ENCODE assay signal across 11 cellular contexts in the genomic region with DNA sequence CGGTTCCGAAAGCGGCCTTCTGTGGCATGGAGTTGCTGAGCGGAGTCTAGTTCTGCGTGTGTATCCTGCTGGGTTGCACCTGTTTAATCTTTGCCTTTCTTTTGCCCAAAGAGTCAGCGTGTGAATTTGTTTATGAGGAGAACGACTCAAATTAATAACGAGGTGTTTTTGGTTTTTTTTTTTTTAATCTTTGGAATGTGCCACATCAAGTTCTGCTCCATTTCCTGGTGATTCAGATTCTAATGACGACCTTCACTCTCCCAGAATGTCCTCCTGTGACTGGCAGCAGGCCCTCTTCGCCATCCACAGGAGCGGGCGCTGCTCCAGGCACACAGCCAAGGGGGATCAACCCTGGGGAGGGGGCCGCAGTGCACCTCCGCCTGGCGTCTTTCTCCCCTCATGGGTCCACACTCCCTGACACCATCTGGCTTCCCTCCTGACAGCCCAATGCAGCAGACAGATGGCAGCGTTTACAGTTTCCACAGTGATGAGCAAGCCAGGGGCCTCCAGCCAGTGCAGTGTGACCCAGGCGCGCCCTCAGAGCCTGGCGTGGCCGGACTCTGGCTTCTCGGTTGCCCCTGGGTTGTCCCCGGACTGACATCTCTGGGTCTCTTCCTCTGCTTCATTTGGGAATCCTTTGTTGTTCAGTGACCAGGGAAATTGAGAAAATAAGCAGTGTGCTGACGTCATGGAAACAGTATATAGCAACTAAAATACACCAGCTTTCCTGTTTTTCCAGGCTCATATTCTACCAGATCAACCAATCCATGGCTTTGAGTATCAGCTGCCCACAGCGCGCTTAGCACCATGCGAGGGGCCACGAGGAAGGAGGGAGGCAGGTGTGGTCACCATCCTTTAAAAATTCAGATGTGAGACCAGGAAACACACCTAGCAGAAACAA. TPM values are rescaled to one million over a fixed set of nuclear protein-coding genes. Genes with fewer than 3 reads are reported as not detected.
A peak's percentile ranks its signal among the peaks of the same experiment; 100 is the strongest.
DNase-seq lines count a peak whose midpoint lies in the region; ATAC-seq and TF ChIP-seq lines count a peak whose summit lies in the region.
"Had no signal": no experiment of that assay in that cellular context is flagged by ENCODE, and none has a peak within 500 bp of the region (broad histone marks: within the 10 kb centered on the region; RNA-seq: fewer than 3 reads in every experiment).

No MANE protein-coding gene starts in this region.

- H3K27me3 ChIP-seq in IMR-90 (ENCODE audit: control insufficient read depth, insufficient read depth, low read length) (peaks cover 7% of the 10 kb centered on the region), trophoblast cell (ENCODE audit: insufficient read depth, low read length) (no peaks in the 10 kb centered on the region)
- peaks cover 10% of the 10 kb centered on the region for H3K27me3 ChIP-seq in CD4-positive, alpha-beta memory T cell (ENCODE audit: insufficient read depth, low read length)

- H4K12ac ChIP-seq in trophoblast cell (ENCODE audit: low read depth, low read length), result no peak overlapping the region

- H4K91ac ChIP-seq in IMR-90 (ENCODE audit: insufficient read depth, low read depth, low read length), result no peak overlapping the region
- H4K91ac ChIP-seq in trophoblast cell (ENCODE audit: low read depth, low read length), result peak overlapping the region; percentile 86

- H3K27ac Mint-ChIP-seq in CD4-positive, alpha-beta memory T cell, result no peak overlapping the region
- H3K27ac Mint-ChIP-seq: activated naive CD4-positive, alpha-beta T cell treated with anti-CD3 and anti-CD28 coated beads for 36 hours had no signal

- no peak overlapping the region for H3K27ac ChIP-seq in IMR-90 (ENCODE audit: insufficient read depth, low read length)
- no peak overlapping the region for H3K27ac ChIP-seq in trophoblast cell (ENCODE audit: low read depth, low read length)
- no peak overlapping the region for H3K27ac ChIP-seq in CD4-positive, alpha-beta memory T cell (ENCODE audit: low read depth, low read length)

- 68% methylated on average over 3 of the region's 27 CpGs; no CpG with 5 or more reads in 1 of the 2 experiments for WGBS in IMR-90 (ENCODE audit: extremely low coverage in 2 of 2, insufficient read length in 1 of 2), 2 experiments
- WGBS in trophoblast cell (ENCODE audit: extremely low coverage, insufficient coverage, insufficient read length), result no CpG with 5 or more reads among the region's 27 CpGs

- ATAC-seq in IMR-90 (ENCODE audit: low read depth) (0 out of 2 replicates have a peak, but pooled peaks have one; percentile 32), GM21737 (IDR thresholded peaks at IDR 0.05; ENCODE audit: unreplicated experiment) (no peak)

- no peak overlapping the region for H4K5ac ChIP-seq in IMR-90 (ENCODE audit: low read depth, low read length)

- no peak overlapping the region for H3K9ac ChIP-seq in IMR-90 (ENCODE audit: low read depth, low read length)
- no peak overlapping the region for H3K9ac ChIP-seq in trophoblast cell (ENCODE audit: low read length)

- peaks cover 32 to 50% of the 10 kb centered on the region in 2 donors for H3K27me3 Mint-ChIP-seq in CD4-positive, alpha-beta memory T cell

- dilution Hi-C loops in IMR-90 (cut with HindIII; ENCODE audit: low sequenced_read_pairs, unreplicated experiment), result no loop called here

- H3K4me1 Mint-ChIP-seq in CD4-positive, alpha-beta memory T cell, result peaks cover 5 to 14% (median 6%) of the 10 kb centered on the region in 4 donors

- H3K36me3 Mint-ChIP-seq in CD4-positive, alpha-beta memory T cell, result no peaks in the 10 kb centered on the region

- no peak overlapping the region for H3K4me2 ChIP-seq in IMR-90 (ENCODE audit: low read depth, low read length)
- no peak overlapping the region for H3K4me2 ChIP-seq in trophoblast cell (ENCODE audit: low read length)

- no peak overlapping the region for H2AK9ac ChIP-seq in IMR-90 (replicated peaks; ENCODE audit: low read depth, low read length, poor library complexity)

- POLR2A ChIA-PET in IMR-90 (lab: Charles Lee; ENCODE audit: unreplicated experiment), result no interaction called here
- POLR2A ChIA-PET in CD4-positive, alpha-beta memory T cell (lab: Charles Lee; ENCODE audit: partially characterized antibody), result no interaction called here

- H3K23ac ChIP-seq in IMR-90 (ENCODE audit: low read depth, low read length) (no peak overlapping the region), trophoblast cell (ENCODE audit: low read length) (no peak overlapping the region)

- H2AFZ ChIP-seq in IMR-90 (replicated peaks; ENCODE audit: low read length, poor library complexity), result no peak overlapping the region
- peak overlapping the region; percentile 4 for H2AFZ ChIP-seq in trophoblast cell (ENCODE audit: insufficient read depth, low read length, poor library complexity)

- no peak for TF ChIP-seq POLR2A in IMR-90 (IDR thresholded peaks at IDR 0.05; ENCODE audit: low read depth, low read length)

- H3K9me3 Mint-ChIP-seq in CD4-positive, alpha-beta memory T cell, result peaks cover 0 to 1% (median 0%) of the 10 kb centered on the region in 8 donors
- H3K9me3 Mint-ChIP-seq: activated naive CD4-positive, alpha-beta T cell treated with anti-CD3 and anti-CD28 coated beads for 36 hours had no signal

- BruUV-seq in IMR-90 (replicated peaks; lab: Mats Ljungman, UMichigan), result no TSS peak

- H3K79me2 ChIP-seq in trophoblast cell (ENCODE audit: control insufficient read depth, insufficient read depth, low read length, poor library complexity), result no peaks in the 10 kb centered on the region

- H3K4me3 ChIP-seq in IMR-90 (ENCODE audit: insufficient read depth, low read depth, low read length), result no peak overlapping the region
- H3K4me3 ChIP-seq in fibroblast of pulmonary artery (replicated peaks; ENCODE audit: low read depth, low read length), result no peak overlapping the region
- no peak overlapping the region for H3K4me3 ChIP-seq in trophoblast cell (ENCODE audit: low read depth, low read length)
- H3K4me3 ChIP-seq in CD4-positive, alpha-beta memory T cell (ENCODE audit: low read length in 2 of 2), result no peak overlapping the region

- no peak overlapping the region for H3K56ac ChIP-seq in IMR-90 (ENCODE audit: extremely low read depth, insufficient read depth, low read length)

- intact Hi-C loops in IMR-90 (cut with micrococcal nuclease), result no loop called here
- intact Hi-C loops in CD4-positive, alpha-beta memory T cell (cut with micrococcal nuclease), result no loop called here

- no peak for TF ChIP-seq CTCF in IMR-90 (conservative IDR thresholded peaks at IDR 0.05; ENCODE audit: low read depth, low read length)
- TF ChIP-seq CTCF in fibroblast of pulmonary artery (IDR thresholded peaks at IDR 0.05; ENCODE audit: low read length, missing control alignments), result no peak

- H3K36me3 ChIP-seq in IMR-90 (ENCODE audit: control insufficient read depth, insufficient read depth, low read length) (no peaks in the 10 kb centered on the region), trophoblast cell (ENCODE audit: control insufficient read depth in 1 of 2, insufficient read depth in 2 of 2, low read length in 2 of 2) (no peaks in the 10 kb centered on the region)
- H3K36me3 ChIP-seq in CD4-positive, alpha-beta memory T cell (ENCODE audit: insufficient read depth, low read length), result no peaks in the 10 kb centered on the region

- H2BK120ac ChIP-seq in IMR-90 (ENCODE audit: low read depth, low read length) (no peak overlapping the region), trophoblast cell (ENCODE audit: insufficient read depth, low read length, poor library complexity) (peak overlapping the region; percentile 57)

- H3K14ac ChIP-seq in IMR-90 (replicated peaks; ENCODE audit: low read depth, low read length), result no peak overlapping the region
- no peak overlapping the region for H3K14ac ChIP-seq in trophoblast cell (ENCODE audit: low read length)

- H3K4ac ChIP-seq in IMR-90 (ENCODE audit: low read depth, low read length), result no peak overlapping the region
- H3K4ac ChIP-seq in trophoblast cell (ENCODE audit: low read depth, low read length), result peak overlapping the region; percentile 55

- H2BK20ac ChIP-seq in IMR-90 (ENCODE audit: low read depth, low read length), result no peak overlapping the region

- H3K18ac ChIP-seq in IMR-90 (ENCODE audit: low read depth, low read length) (no peak overlapping the region), trophoblast cell (ENCODE audit: low read length) (peak overlapping the region; percentile 55)

- H2BK12ac ChIP-seq in trophoblast cell (ENCODE audit: low read length), result peak overlapping the region; percentile 74

- no peaks in the 10 kb centered on the region for H3K4me1 ChIP-seq in IMR-90 (ENCODE audit: control insufficient read depth, insufficient read depth, low read length)
- peaks cover 13 to 27% of the 10 kb centered on the region in 2 experiments for H3K4me1 ChIP-seq in trophoblast cell (ENCODE audit: control insufficient read depth in 1 of 2, insufficient read depth in 2 of 2, low read length in 2 of 2)
- H3K4me1 ChIP-seq in CD4-positive, alpha-beta memory T cell (ENCODE audit: insufficient read depth, low read length), result no peaks in the 10 kb centered on the region

- H2AK5ac ChIP-seq in IMR-90 (ENCODE audit: low read depth, low read length), result no peak overlapping the region
- H2AK5ac ChIP-seq in trophoblast cell (ENCODE audit: low read length), result peak overlapping the region; percentile 46

- in situ Hi-C loops in IMR-90 (cut with MboI; ENCODE audit: low sequenced_read_pairs), result no loop called here

- H3K9me1 ChIP-seq in IMR-90 (ENCODE audit: insufficient read depth, low read length), result no peaks in the 10 kb centered on the region

- no peaks in the 10 kb centered on the region; the same call in 1 of the 2 replicates for H4K20me1 ChIP-seq in IMR-90 (ENCODE audit: insufficient read depth, low read length)

- H2BK15ac ChIP-seq in IMR-90 (ENCODE audit: low read depth, low read length), result no peak overlapping the region

- H3K79me1 ChIP-seq in IMR-90 (ENCODE audit: low read depth in 1 of 2, low read length in 2 of 2) (no peaks in the 10 kb centered on the region), trophoblast cell (ENCODE audit: low read length) (peaks cover 11% of the 10 kb centered on the region)

- CTCF ChIA-PET in IMR-90 (lab: Yijun Ruan, JAX), result interaction anchor here (0.6 kb wide), 1 partner anchor 83 kb away, joined by 3 read pairs; no protein-coding TSS in a partner anchor
- CTCF ChIA-PET in CD4-positive, alpha-beta memory T cell (lab: Charles Lee; ENCODE audit: partially characterized antibody), result no interaction called here

- H2BK5ac ChIP-seq in IMR-90 (ENCODE audit: low read depth, low read length, poor library complexity, severe bottlenecking) (no peak overlapping the region), trophoblast cell (ENCODE audit: low read depth, low read length, poor library complexity) (no peak overlapping the region)

- no peaks in the 10 kb centered on the region for H3K9me3 ChIP-seq in IMR-90 (ENCODE audit: control insufficient read depth, insufficient read depth, low read length)
- H3K9me3 ChIP-seq in trophoblast cell (ENCODE audit: insufficient read depth, low read depth, low read length), result peaks cover 2% of the 10 kb centered on the region
- H3K9me3 ChIP-seq in CD4-positive, alpha-beta memory T cell (ENCODE audit: control insufficient read depth in 1 of 2, low read length in 2 of 2), result no peaks in the 10 kb centered on the region

- no peak for DNase-seq in IMR-90
- peak; percentile 48 to 57 for DNase-seq in SHP77 (lab: John Stamatoyannopoulos, UW)
- DNase-seq in fibroblast of pulmonary artery (ENCODE audit: low read depth), result peak; percentile 60
- DNase-seq in trophoblast cell, result peak in 1 of 2 donors; percentile 65
- no peak for DNase-seq in foreskin melanocyte
- no peak for DNase-seq in GF-D8 (lab: John Stamatoyannopoulos, UW)
- DNase-seq in CD4-positive, alpha-beta memory T cell, result no peak
- DNase-seq: activated CD4-positive, CD25-positive, alpha-beta regulatory T cell; activated naive CD4-positive, alpha-beta T cell treated with anti-CD3 and anti-CD28 coated beads for 36 hours; effector CD8-positive, alpha-beta T cell had no signal

- no peak for TF ChIP-seq RAD21 in IMR-90 (IDR thresholded peaks at IDR 0.05; ENCODE audit: low read length)

- H4K8ac ChIP-seq in IMR-90 (ENCODE audit: low read depth in 2 of 2, low read length in 2 of 2), result no peak overlapping the region
- H4K8ac ChIP-seq in trophoblast cell (ENCODE audit: low read depth, low read length), result no peak overlapping the region

- no peak overlapping the region for H3K4me3 Mint-ChIP-seq in CD4-positive, alpha-beta memory T cell
- H3K4me3 Mint-ChIP-seq: activated naive CD4-positive, alpha-beta T cell treated with anti-CD3 and anti-CD28 coated beads for 36 hours had no signal

RNA-seq across cellular contexts. Expression of gene AFDN, which starts 27.4 kb away (rescaled TPM):
- total RNA-seq in IMR-90 (2012; rRNA removed), result 20.8 and 23.3 TPM in 2 replicates
- 11.6 and 12.4 TPM in 2 replicates for polyA plus RNA-seq in IMR-90 (2012; rRNA removed)
- polyA plus RNA-seq in IMR-90 (2012; cell fraction: cytosol; rRNA removed), result 3.8 and 5.4 TPM in 2 replicates
- polyA plus RNA-seq in IMR-90 (2012; cell fraction: nucleus; rRNA removed; ENCODE audit: low replicate concordance), result 13.6 and 53.3 TPM in 2 replicates
- polyA plus RNA-seq in trophoblast cell (2013), result 195 and 197 TPM in 2 replicates
- 10 to 100 TPM; 20.7 to 24.3 TPM for total RNA-seq in CD4-positive, alpha-beta memory T cell
- 1 to 10 TPM; 1.4 to 9.9 TPM for polyA plus RNA-seq in CD4-positive, alpha-beta memory T cell

Comparison
In these comparisons a context has a peak if more than half of its experiments do, and no peak if none do; other contexts are left out.
1. DNase-seq: peak in SHP77 (2 of 2) and fibroblast of pulmonary artery (single experiment); none in IMR-90 (single experiment), foreskin melanocyte (single experiment), GF-D8 (single experiment) and CD4-positive, alpha-beta memory T cell (0 of 5).